Comparison of ENCODE assay signal across 1 cellular context in the genomic region with DNA sequence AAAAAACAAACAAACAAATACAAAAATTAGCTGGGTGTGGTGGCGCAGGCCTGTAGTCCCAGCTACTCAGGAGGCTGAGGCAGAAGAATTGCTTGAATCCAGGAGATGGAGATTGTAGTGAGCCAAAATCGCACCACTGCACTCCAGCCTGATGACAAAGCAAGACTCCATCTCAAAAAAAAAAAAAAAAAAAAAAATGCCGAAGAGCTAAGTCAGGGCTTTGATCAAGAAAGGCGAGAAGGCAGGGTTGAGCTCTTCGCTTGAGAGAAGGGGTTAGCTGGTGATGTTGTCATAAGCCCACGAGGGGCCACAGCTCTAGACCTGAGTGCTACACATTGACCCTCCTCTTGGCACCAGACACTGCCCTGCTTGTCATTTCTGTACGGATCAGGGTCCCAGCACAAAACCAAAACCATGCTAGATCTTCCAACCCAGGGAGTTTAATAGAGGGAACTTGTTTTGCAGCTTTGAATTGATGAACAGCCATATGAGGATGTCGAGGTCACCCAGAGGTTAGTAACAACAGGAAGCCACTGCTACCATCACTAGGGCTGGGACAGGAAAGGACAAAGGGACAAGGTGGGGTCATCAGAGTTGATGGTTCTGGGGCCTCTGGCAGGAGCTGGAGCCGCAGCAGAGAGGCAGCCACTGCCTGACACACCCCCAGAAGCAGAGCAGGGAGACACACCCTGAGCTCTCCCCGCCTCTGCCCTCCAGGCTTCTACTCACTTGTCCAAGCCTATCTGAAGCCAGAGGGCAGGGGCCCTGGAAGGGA.
TF ChIP-seq lines count a peak whose summit lies in the region.

No MANE protein-coding gene starts in this region.

TF ChIP-seq in HepG2, 621 proteins besides CTCF, POLR2A, EP300 and RAD21 (continued from another document and continues in another):
- no peak for TF ChIP-seq IRF1 (CRISPR knock-in tag; IDR thresholded peaks at IDR 0.05; ENCODE audit: low read depth)
- TF ChIP-seq ZBTB40 (IDR thresholded peaks at IDR 0.05) = no peak
- TF ChIP-seq ZBTB40 (CRISPR knock-in tag; IDR thresholded peaks at IDR 0.05) = no peak
- no peak; the same call in 1 of the 2 replicates for TF ChIP-seq NCOR1 (IDR thresholded peaks at IDR 0.05; ENCODE audit: borderline replicate concordance, low read length)
- TF ChIP-seq MIER2 (CRISPR knock-in tag; IDR thresholded peaks at IDR 0.05) = peak; percentile 29; the same call in 1 of the 2 replicates
- peak; percentile 32; the same call in 1 of the 2 replicates for TF ChIP-seq DPF2 (CRISPR knock-in tag; IDR thresholded peaks at IDR 0.05; ENCODE audit: borderline replicate concordance, low read depth)
- no peak for TF ChIP-seq ZNF772 (CRISPR knock-in tag; IDR thresholded peaks at IDR 0.05)
- TF ChIP-seq, protein P1, sequence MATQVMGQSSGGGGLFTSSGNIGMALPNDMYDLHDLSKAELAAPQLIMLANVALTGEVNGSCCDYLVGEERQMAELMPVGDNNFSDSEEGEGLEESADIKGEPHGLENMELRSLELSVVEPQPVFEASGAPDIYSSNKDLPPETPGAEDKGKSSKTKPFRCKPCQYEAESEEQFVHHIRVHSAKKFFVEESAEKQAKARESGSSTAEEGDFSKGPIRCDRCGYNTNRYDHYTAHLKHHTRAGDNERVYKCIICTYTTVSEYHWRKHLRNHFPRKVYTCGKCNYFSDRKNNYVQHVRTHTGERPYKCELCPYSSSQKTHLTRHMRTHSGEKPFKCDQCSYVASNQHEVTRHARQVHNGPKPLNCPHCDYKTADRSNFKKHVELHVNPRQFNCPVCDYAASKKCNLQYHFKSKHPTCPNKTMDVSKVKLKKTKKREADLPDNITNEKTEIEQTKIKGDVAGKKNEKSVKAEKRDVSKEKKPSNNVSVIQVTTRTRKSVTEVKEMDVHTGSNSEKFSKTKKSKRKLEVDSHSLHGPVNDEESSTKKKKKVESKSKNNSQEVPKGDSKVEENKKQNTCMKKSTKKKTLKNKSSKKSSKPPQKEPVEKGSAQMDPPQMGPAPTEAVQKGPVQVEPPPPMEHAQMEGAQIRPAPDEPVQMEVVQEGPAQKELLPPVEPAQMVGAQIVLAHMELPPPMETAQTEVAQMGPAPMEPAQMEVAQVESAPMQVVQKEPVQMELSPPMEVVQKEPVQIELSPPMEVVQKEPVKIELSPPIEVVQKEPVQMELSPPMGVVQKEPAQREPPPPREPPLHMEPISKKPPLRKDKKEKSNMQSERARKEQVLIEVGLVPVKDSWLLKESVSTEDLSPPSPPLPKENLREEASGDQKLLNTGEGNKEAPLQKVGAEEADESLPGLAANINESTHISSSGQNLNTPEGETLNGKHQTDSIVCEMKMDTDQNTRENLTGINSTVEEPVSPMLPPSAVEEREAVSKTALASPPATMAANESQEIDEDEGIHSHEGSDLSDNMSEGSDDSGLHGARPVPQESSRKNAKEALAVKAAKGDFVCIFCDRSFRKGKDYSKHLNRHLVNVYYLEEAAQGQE (IDR thresholded peaks at IDR 0.05; ENCODE audit: borderline replicate concordance in 1 of 2, low read depth in 1 of 2, low read length in 2 of 2) = no peak
- TF ChIP-seq FOXA3 (CRISPR knock-in tag; IDR thresholded peaks at IDR 0.05) = no peak
- TF ChIP-seq CREB1 (IDR thresholded peaks at IDR 0.05) = no peak
- no peak for TF ChIP-seq CREB1 (CRISPR knock-in tag; IDR thresholded peaks at IDR 0.05)
- no peak for TF ChIP-seq ZNF558 (CRISPR knock-in tag; IDR thresholded peaks at IDR 0.05; ENCODE audit: borderline replicate concordance)
- TF ChIP-seq ZNF788 (CRISPR knock-in tag; IDR thresholded peaks at IDR 0.05; ENCODE audit: borderline replicate concordance) = no peak
- TF ChIP-seq ZNF570 (CRISPR knock-in tag; IDR thresholded peaks at IDR 0.05; ENCODE audit: borderline replicate concordance) = no peak
- TF ChIP-seq, protein P2, sequence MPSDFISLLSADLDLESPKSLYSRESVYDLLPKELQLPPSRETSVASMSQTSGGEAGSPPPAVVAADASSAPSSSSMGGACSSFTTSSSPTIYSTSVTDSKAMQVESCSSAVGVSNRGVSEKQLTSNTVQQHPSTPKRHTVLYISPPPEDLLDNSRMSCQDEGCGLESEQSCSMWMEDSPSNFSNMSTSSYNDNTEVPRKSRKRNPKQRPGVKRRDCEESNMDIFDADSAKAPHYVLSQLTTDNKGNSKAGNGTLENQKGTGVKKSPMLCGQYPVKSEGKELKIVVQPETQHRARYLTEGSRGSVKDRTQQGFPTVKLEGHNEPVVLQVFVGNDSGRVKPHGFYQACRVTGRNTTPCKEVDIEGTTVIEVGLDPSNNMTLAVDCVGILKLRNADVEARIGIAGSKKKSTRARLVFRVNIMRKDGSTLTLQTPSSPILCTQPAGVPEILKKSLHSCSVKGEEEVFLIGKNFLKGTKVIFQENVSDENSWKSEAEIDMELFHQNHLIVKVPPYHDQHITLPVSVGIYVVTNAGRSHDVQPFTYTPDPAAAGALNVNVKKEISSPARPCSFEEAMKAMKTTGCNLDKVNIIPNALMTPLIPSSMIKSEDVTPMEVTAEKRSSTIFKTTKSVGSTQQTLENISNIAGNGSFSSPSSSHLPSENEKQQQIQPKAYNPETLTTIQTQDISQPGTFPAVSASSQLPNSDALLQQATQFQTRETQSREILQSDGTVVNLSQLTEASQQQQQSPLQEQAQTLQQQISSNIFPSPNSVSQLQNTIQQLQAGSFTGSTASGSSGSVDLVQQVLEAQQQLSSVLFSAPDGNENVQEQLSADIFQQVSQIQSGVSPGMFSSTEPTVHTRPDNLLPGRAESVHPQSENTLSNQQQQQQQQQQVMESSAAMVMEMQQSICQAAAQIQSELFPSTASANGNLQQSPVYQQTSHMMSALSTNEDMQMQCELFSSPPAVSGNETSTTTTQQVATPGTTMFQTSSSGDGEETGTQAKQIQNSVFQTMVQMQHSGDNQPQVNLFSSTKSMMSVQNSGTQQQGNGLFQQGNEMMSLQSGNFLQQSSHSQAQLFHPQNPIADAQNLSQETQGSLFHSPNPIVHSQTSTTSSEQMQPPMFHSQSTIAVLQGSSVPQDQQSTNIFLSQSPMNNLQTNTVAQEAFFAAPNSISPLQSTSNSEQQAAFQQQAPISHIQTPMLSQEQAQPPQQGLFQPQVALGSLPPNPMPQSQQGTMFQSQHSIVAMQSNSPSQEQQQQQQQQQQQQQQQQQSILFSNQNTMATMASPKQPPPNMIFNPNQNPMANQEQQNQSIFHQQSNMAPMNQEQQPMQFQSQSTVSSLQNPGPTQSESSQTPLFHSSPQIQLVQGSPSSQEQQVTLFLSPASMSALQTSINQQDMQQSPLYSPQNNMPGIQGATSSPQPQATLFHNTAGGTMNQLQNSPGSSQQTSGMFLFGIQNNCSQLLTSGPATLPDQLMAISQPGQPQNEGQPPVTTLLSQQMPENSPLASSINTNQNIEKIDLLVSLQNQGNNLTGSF (CRISPR knock-in tag; IDR thresholded peaks at IDR 0.05) = peak; percentile 60; the same call in 1 of the 2 replicates
- no peak for TF ChIP-seq DDIT3 (CRISPR knock-in tag; IDR thresholded peaks at IDR 0.05)
- TF ChIP-seq ZNF343 (CRISPR knock-in tag; IDR thresholded peaks at IDR 0.05) = peak; percentile 27; the same call in 1 of the 2 replicates
- TF ChIP-seq MAZ (IDR thresholded peaks at IDR 0.05; ENCODE audit: borderline replicate concordance, low read depth, low read length) = no peak
- TF ChIP-seq MAZ (CRISPR knock-in tag; IDR thresholded peaks at IDR 0.05; ENCODE audit: low read depth) = no peak
- TF ChIP-seq, protein P3, sequence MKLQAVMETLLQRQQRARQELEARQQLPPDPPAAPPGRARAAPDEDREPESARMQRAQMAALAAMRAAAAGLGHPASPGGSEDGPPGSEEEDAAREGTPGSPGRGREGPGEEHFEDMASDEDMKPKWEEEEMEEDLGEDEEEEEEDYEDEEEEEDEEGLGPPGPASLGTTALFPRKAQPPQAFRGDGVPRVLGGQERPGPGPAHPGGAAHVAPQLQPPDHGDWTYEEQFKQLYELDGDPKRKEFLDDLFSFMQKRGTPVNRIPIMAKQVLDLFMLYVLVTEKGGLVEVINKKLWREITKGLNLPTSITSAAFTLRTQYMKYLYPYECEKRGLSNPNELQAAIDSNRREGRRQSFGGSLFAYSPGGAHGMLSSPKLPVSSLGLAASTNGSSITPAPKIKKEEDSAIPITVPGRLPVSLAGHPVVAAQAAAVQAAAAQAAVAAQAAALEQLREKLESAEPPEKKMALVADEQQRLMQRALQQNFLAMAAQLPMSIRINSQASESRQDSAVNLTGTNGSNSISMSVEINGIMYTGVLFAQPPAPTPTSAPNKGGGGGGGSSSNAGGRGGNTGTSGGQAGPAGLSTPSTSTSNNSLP (IDR thresholded peaks at IDR 0.05; ENCODE audit: low read depth, low read length) = no peak
- no peak for TF ChIP-seq FIP1L1 (IDR thresholded peaks at IDR 0.05; ENCODE audit: borderline replicate concordance, insufficient read depth, low read depth, low read length)
- no peak for TF ChIP-seq TAF1 (CRISPR knock-in tag; IDR thresholded peaks at IDR 0.05)
- TF ChIP-seq, protein P4, sequence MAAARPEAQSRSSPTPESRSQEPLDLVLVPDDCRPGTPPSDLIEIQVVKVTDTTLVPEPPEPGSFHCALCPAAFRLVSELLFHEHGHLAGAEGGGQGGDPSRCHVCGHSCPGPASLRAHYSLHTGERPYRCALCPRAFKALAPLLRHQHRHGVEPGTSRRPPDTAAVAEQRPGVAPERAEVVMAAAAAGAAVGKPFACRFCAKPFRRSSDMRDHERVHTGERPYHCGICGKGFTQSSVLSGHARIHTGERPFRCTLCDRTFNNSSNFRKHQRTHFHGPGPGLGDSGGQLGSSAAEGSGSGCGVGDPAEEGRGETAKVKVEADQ (CRISPR knock-in tag; IDR thresholded peaks at IDR 0.05; ENCODE audit: borderline replicate concordance) = no peak
- peak; percentile 94 for TF ChIP-seq RXRB (CRISPR knock-in tag; IDR thresholded peaks at IDR 0.05; ENCODE audit: borderline replicate concordance)
- TF ChIP-seq ATM (IDR thresholded peaks at IDR 0.05; ENCODE audit: borderline replicate concordance) = no peak
- TF ChIP-seq ETV5 (CRISPR knock-in tag; IDR thresholded peaks at IDR 0.05; ENCODE audit: borderline replicate concordance) = peak; percentile 77; the same call in 1 of the 2 replicates
- no peak for TF ChIP-seq FOXJ3 (CRISPR knock-in tag; IDR thresholded peaks at IDR 0.05; ENCODE audit: borderline replicate concordance)
- TF ChIP-seq NFYC (CRISPR knock-in tag; IDR thresholded peaks at IDR 0.05) = no peak
- TF ChIP-seq ZSCAN29 (CRISPR knock-in tag; conservative IDR thresholded peaks at IDR 0.05) = no peak
- 0 out of 2 replicates have a peak, but pooled peaks have one; percentile 11 for TF ChIP-seq YEATS4 (CRISPR knock-in tag; IDR thresholded peaks at IDR 0.05; ENCODE audit: borderline replicate concordance)
